In genomic region chr14:63543000-63543825, GRCh38 we compare ENCODE assay signal across 1 cellular context.
TF ChIP-seq lines count a peak whose summit lies in the region.

PPP2R5E (minus strand) TSS chr14:63543377; CDS start chr14:63539685, 3,692 bp downstream.

TF ChIP-seq in SK-N-SH, 30 proteins besides CTCF, POLR2A, EP300 and RAD21 (continued from another document):
- TF ChIP-seq REST (IDR thresholded peaks at IDR 0.05; ENCODE audit: low read depth, low read length) (no peak), SMC3 (IDR thresholded peaks at IDR 0.05; ENCODE audit: low read depth, low read length) (no peak), NRF1 (IDR thresholded peaks at IDR 0.05; ENCODE audit: low read depth, low read length) (0 out of 2 replicates have a peak, but pooled peaks have one; percentile 50), GABPA (IDR thresholded peaks at IDR 0.05; ENCODE audit: low read depth) (peak; percentile 76), ELF1 (IDR thresholded peaks at IDR 0.05) (peak; percentile 90)
